Comparison of ENCODE assay signal across 8 cellular contexts in genomic region chr19:9140159-9140874, GRCh38. TPM values are rescaled to one million over a fixed set of nuclear protein-coding genes. Genes with fewer than 3 reads are reported as not detected.
DNase-seq lines count a peak whose midpoint lies in the region; ATAC-seq and TF ChIP-seq lines count a peak whose summit lies in the region.

ZNF317 (plus strand) TSS chr19:9140397; CDS start chr19:9156017, 15,620 bp downstream.

- no peaks in the 10 kb centered on the region for H3K36me3 ChIP-seq in upper lobe of right lung

- H3K27me3 ChIP-seq in upper lobe of right lung, result no peaks in the 10 kb centered on the region

- H3K27ac ChIP-seq in upper lobe of right lung, result peak within 1 kb of the TSS; percentile 96

- H3K4me1 ChIP-seq in upper lobe of right lung, result peaks cover 17% of the 10 kb centered on the region

- TF ChIP-seq CTCF in GM12875 (IDR thresholded peaks at IDR 0.05; ENCODE audit: borderline replicate concordance, insufficient read depth, low read depth, low read length), result no peak
- no peak for TF ChIP-seq CTCF in upper lobe of right lung (IDR thresholded peaks at IDR 0.05)

- peaks cover 10% of the 10 kb centered on the region for H3K9me3 ChIP-seq in upper lobe of right lung

- H3K4me3 ChIP-seq in GM12875 (ENCODE audit: low read depth, low read length) (peak within 1 kb of the TSS; percentile 79), upper lobe of right lung (peak within 1 kb of the TSS; percentile 92)

- DNase-seq in NCI-H146 (lab: John Stamatoyannopoulos, UW), result peak; percentile 88
- DNase-seq in T-helper 1 cell, result peak; percentile 75 to 91 (median 86)
- peak; percentile 83 for DNase-seq in amniotic stem cell (lab: John Stamatoyannopoulos, UW)
- DNase-seq in left cardiac atrium, result peak; percentile 95
- DNase-seq in posterior vena cava (ENCODE audit: low spot score), result peak; percentile 97
- peak; percentile 93 for DNase-seq in upper lobe of right lung

- intact Hi-C loops in left cardiac atrium (cut with DNase I) (no loop called here), posterior vena cava (cut with DNase I) (no loop called here), upper lobe of right lung (cut with DNase I) (no loop called here)

- ATAC-seq in HG02840 (IDR thresholded peaks at IDR 0.05; ENCODE audit: low FRiP score, unreplicated experiment), result peak; percentile 82
- peak; percentile 99 for ATAC-seq in left cardiac atrium
- ATAC-seq in upper lobe of right lung, result peak; percentile 98

RNA-seq across cellular contexts. Expression of gene ZNF317, which starts in this region (rescaled TPM):
- 10 to 100 TPM; 11.3 to 19.1 TPM for total RNA-seq in left cardiac atrium
- total RNA-seq in posterior vena cava, result 10 to 100 TPM; 16.5 to 22.7 TPM
- 28.2 TPM for total RNA-seq in upper lobe of right lung

Comparison
In these comparisons a context has a peak if more than half of its experiments do, and no peak if none do; other contexts are left out.
1. Peak in every context shown above with its lines: DNase-seq, ATAC-seq, H3K4me3 ChIP-seq and H3K27ac ChIP-seq.